ENCODE assay signal across 1 cellular context in genomic region chr6:40640591-40641293, GRCh38.
TF ChIP-seq lines count a peak whose summit lies in the region.

No MANE protein-coding gene starts in this region.

TF ChIP-seq in GM23338, 12 proteins besides CTCF, POLR2A, EP300 and RAD21 (continued from another document):
- TF ChIP-seq ZNF462 (CRISPR knock-in tag; IDR thresholded peaks at IDR 0.05), result no peak
